ENCODE assay signal across 22 cellular contexts in the genomic region with DNA sequence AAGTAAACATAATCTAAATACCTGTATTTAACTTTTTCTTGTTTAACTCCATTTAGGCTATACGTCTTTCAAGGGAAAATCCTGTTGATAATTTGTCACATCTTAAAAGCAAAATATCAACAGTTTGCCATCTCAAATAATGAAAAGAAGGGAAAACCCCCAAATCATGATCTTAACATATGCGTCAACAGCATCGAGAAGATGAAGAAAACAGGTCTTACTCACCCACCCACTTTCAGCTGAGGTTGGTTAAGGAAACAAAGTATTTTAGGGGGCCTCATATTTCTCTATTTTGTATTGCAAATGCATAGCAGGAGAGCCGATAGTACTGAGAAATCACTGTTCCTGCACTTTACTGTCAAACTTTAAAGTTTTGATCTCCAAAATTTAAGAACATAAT.
"Had no signal": no experiment of that assay in that cellular context is flagged by ENCODE, and none has a peak within 500 bp of the region (broad histone marks: within the 10 kb centered on the region; RNA-seq: fewer than 3 reads in every experiment).

No MANE protein-coding gene starts in this region.

- H3K4me1 Mint-ChIP-seq: naive B cell had no signal

- H3K9me3 Mint-ChIP-seq: dendritic cell treated with granulocyte-macrophage colony-stimulating factor and Interleukin-4, amounts not matched to agents 40 ng/mL and 50 ng/mL, for 4 days; effector memory CD8-positive, alpha-beta T cell; endodermal cell; mesothelial cell of epicardium had no signal

- DNase-seq: cortex of kidney; effector CD8-positive, alpha-beta T cell; effector memory CD8-positive, alpha-beta T cell; endodermal cell; erythroblast; esophagus squamous epithelium; foreskin fibroblast; foreskin melanocyte; gastrocnemius medialis; glutamatergic neuron; heart right ventricle; hippocampal formation; left cardiac atrium; left lung; left ventricle myocardium superior; lower lobe of right lung; mesenchymal stem cell; mucosa of descending colon; naive B cell had no signal

- H3K36me3 Mint-ChIP-seq: mesothelial cell of epicardium, naive B cell had no signal

- ATAC-seq: effector memory CD8-positive, alpha-beta T cell; esophagus mucosa; gastrocnemius medialis; heart right ventricle; left cardiac atrium; left lung; left ventricle myocardium superior; lower lobe of right lung; mucosa of descending colon had no signal

- H3K4me3 Mint-ChIP-seq: dendritic cell treated with granulocyte-macrophage colony-stimulating factor and Interleukin-4, amounts not matched to agents 40 ng/mL and 50 ng/mL, for 4 days; effector memory CD8-positive, alpha-beta T cell; endodermal cell; mesothelial cell of epicardium; naive B cell had no signal

- H3K27ac Mint-ChIP-seq: dendritic cell treated with granulocyte-macrophage colony-stimulating factor and Interleukin-4, amounts not matched to agents 40 ng/mL and 50 ng/mL, for 4 days; effector memory CD8-positive, alpha-beta T cell; endodermal cell; mesothelial cell of epicardium; naive B cell had no signal
